In genomic region chr11:117201906-117202305, GRCh38 we compare ENCODE assay signal across 1 cellular context.
TF ChIP-seq lines count a peak whose summit lies in the region.

No MANE protein-coding gene starts in this region.

TF ChIP-seq in H1, 55 proteins besides CTCF, POLR2A, EP300 and RAD21:
- TF ChIP-seq TAF7 (optimal IDR thresholded peaks at IDR 0.05; ENCODE audit: borderline replicate concordance, low read depth, low read length) (peak; percentile 25), CHD2 (IDR thresholded peaks at IDR 0.05; ENCODE audit: low read length) (no peak), MAFK (IDR thresholded peaks at IDR 0.05; ENCODE audit: low read depth, low read length) (no peak), SIN3A (conservative IDR thresholded peaks at IDR 0.05 in 1 of 2, IDR thresholded peaks at IDR 0.05 in 1 of 2; ENCODE audit: low read depth in 1 of 2, low read length in 2 of 2) (no peak), CBX5 (IDR thresholded peaks at IDR 0.05; ENCODE audit: low read depth, low read length) (no peak), RBBP5 (IDR thresholded peaks at IDR 0.05; ENCODE audit: borderline replicate concordance, low read depth, low read length) (no peak), EGR1 (IDR thresholded peaks at IDR 0.05; ENCODE audit: borderline replicate concordance, low read depth, low read length) (no peak)
